10 cellular contexts compared by ENCODE assay signal in genomic region chr5:172891716-172892421, GRCh38. TPM values are rescaled to one million over a fixed set of nuclear protein-coding genes. Genes with fewer than 3 reads are reported as not detected.
DNase-seq lines count a peak whose midpoint lies in the region; ATAC-seq, FAIRE-seq and TF ChIP-seq lines count a peak whose summit lies in the region.
"Had no signal": no experiment of that assay in that cellular context is flagged by ENCODE, and none has a peak within 500 bp of the region (broad histone marks: within the 10 kb centered on the region; RNA-seq: fewer than 3 reads in every experiment).

No MANE protein-coding gene starts in this region.

- H3K4me1 ChIP-seq in body of pancreas (peaks cover 30% of the 10 kb centered on the region), upper lobe of left lung (peaks cover 31 to 53% (median 45%) of the 10 kb centered on the region in 4 donors)

- H3K9me3 Mint-ChIP-seq in neural crest cell: no peaks in the 10 kb centered on the region

- FAIRE-seq in urothelium cell line (lab: Jason Lieb, UNC): no peak
- FAIRE-seq: GM12878 had no signal

- 14 to 29% methylated on average over 7 of the region's 7 CpGs for WGBS in body of pancreas, 2 donors
- 28 to 60% methylated on average over 7 of the region's 7 CpGs for WGBS in upper lobe of left lung, 2 donors

- DNase-seq in body of pancreas (peak; percentile 84 to 91 (median 88)), Right ventricle myocardium superior (peak; percentile 88), neural crest cell (ENCODE audit: low read depth, low spot score) (no peak), upper lobe of left lung (peak in 1 of 2 donors; percentile 78), HuH-7.5 (ENCODE audit: low spot score) (no peak), urothelium cell line (ENCODE audit: low spot score) (no peak)
- DNase-seq: NCI-H82 had no signal

- intact Hi-C loops in body of pancreas (cut with DNase I) (no loop called here), Right ventricle myocardium superior (cut with DNase I) (no loop called here)

- ATAC-seq in body of pancreas (peak; percentile 89), Right ventricle myocardium superior (ENCODE audit: poor library complexity) (peak; percentile 77), upper lobe of left lung (ENCODE audit: low FRiP score in 2 of 2) (peak; percentile 15 to 82), GM19397 (IDR thresholded peaks at IDR 0.05; ENCODE audit: unreplicated experiment) (no peak)
- ATAC-seq: GM12878 had no signal

- H3K4me1 Mint-ChIP-seq in neural crest cell: peaks cover 6% of the 10 kb centered on the region

- H3K36me3 Mint-ChIP-seq in neural crest cell (ENCODE audit: low read depth): peaks cover 2% of the 10 kb centered on the region

- H3K27me3 ChIP-seq in body of pancreas (no peaks in the 10 kb centered on the region), upper lobe of left lung (no peaks in the 10 kb centered on the region)

- H3K36me3 ChIP-seq in body of pancreas (replicated peaks in 1 of 2; ENCODE audit: insufficient read depth in 1 of 2, low read depth in 2 of 2) (no peaks in the 10 kb centered on the region), upper lobe of left lung (peaks cover 0 to 26% (median 18%) of the 10 kb centered on the region in 4 donors)

- H3K27ac ChIP-seq in body of pancreas (peak overlapping the region; percentile 73 to 77 (median 74)), upper lobe of left lung (peak overlapping the region; percentile 71 to 83 (median 76))
- H3K27ac ChIP-seq: HL-60 had no signal

- H3K27me3 Mint-ChIP-seq in neural crest cell (ENCODE audit: low read depth): no peaks in the 10 kb centered on the region

- no peak overlapping the region for H3K4me3 Mint-ChIP-seq in neural crest cell

- no peaks in the 10 kb centered on the region for H3K9me3 ChIP-seq in body of pancreas
- H3K9me3 ChIP-seq in upper lobe of left lung: no peaks in the 10 kb centered on the region

- TF ChIP-seq POLR2A in body of pancreas (IDR thresholded peaks at IDR 0.05): no peak
- no peak for TF ChIP-seq POLR2A in upper lobe of left lung (IDR thresholded peaks at IDR 0.05)

- H3K27ac Mint-ChIP-seq in neural crest cell (ENCODE audit: unreplicated experiment): peak overlapping the region; percentile 50

- TF ChIP-seq CTCF in body of pancreas (IDR thresholded peaks at IDR 0.05) (no peak), neural crest cell (conservative IDR thresholded peaks at IDR 0.05) (no peak), upper lobe of left lung (IDR thresholded peaks at IDR 0.05) (no peak)

- H3K4me3 ChIP-seq in body of pancreas: no peak overlapping the region
- no peak overlapping the region for H3K4me3 ChIP-seq in upper lobe of left lung
- H3K4me3 ChIP-seq: GM12878 had no signal

- TF ChIP-seq EP300 in upper lobe of left lung (IDR thresholded peaks at IDR 0.05): peak in 2 of 4 donors; percentile 67 to 78

RNA-seq across cellular contexts. Expression of gene ERGIC1, which starts 57.8 kb away (rescaled TPM):
- total RNA-seq in body of pancreas (10 to 100 TPM; 46.5 to 93.1 TPM), Right ventricle myocardium superior (75.5 TPM), neural crest cell (106 and 108 TPM in 2 replicates), upper lobe of left lung (100 to 1,000 TPM; 158 to 225 (median 173) TPM)

Comparison
In these comparisons a context has a peak if more than half of its experiments do, and no peak if none do; other contexts are left out.
1. DNase-seq: peak in body of pancreas (4 of 4) and Right ventricle myocardium superior (single experiment); none in neural crest cell (single experiment), HuH-7.5 (single experiment) and urothelium cell line (single experiment).